Comparison of ENCODE assay signal across 16 cellular contexts in genomic region chr5:150559088-150559487, GRCh38. TPM values are rescaled to one million over a fixed set of nuclear protein-coding genes. Genes with fewer than 3 reads are reported as not detected.
DNase-seq lines count a peak whose midpoint lies in the region; ATAC-seq and TF ChIP-seq lines count a peak whose summit lies in the region.
"Had no signal": no experiment of that assay in that cellular context is flagged by ENCODE, and none has a peak within 500 bp of the region (broad histone marks: within the 10 kb centered on the region; RNA-seq: fewer than 3 reads in every experiment).

No MANE protein-coding gene starts in this region.

- peak in 2 of 3 donors; percentile 23 to 24 for DNase-seq in right cardiac atrium
- DNase-seq in cardiac septum (ENCODE audit: low spot score): no peak
- DNase-seq in chondrocyte (ENCODE audit: low spot score): peak; percentile 33
- DNase-seq in neuronal stem cell (ENCODE audit: low spot score): no peak
- DNase-seq in Calu3: no peak
- no peak for DNase-seq in BE2C
- no peak for DNase-seq in GOT3 (lab: John Stamatoyannopoulos, UW)
- DNase-seq: Caco-2; CD4-positive, CD25-positive, alpha-beta regulatory T cell; DMS79; H9; MV-4-11; NCI-H1417; NCI-H2081 treated with DMSO at 0.1 percent for 48 hours; NCI-H524 had no signal

- no peak overlapping the region for H3K4ac ChIP-seq in neuronal stem cell (ENCODE audit: low read length)

- ATAC-seq in right cardiac atrium: no peak
- no peak for ATAC-seq in HG03469 (IDR thresholded peaks at IDR 0.05; ENCODE audit: unreplicated experiment)

- H3K9me3 Mint-ChIP-seq in chondrocyte (ENCODE audit: low read depth): peaks cover 5% of the 10 kb centered on the region
- no peaks in the 10 kb centered on the region for H3K9me3 Mint-ChIP-seq in Calu3 (ENCODE audit: low read depth, unreplicated experiment)
- H3K9me3 Mint-ChIP-seq: CD4-positive, CD25-positive, alpha-beta regulatory T cell; H9 had no signal

- H3K79me1 ChIP-seq in neuronal stem cell (ENCODE audit: low read depth, low read length): no peaks in the 10 kb centered on the region

- H3K27ac ChIP-seq in right cardiac atrium (ENCODE audit: low read length): no peak overlapping the region
- no peak overlapping the region for H3K27ac ChIP-seq in neuronal stem cell (replicated peaks; ENCODE audit: low read length)

- H3K4me3 Mint-ChIP-seq in chondrocyte (ENCODE audit: unreplicated experiment): no peak overlapping the region
- H3K4me3 Mint-ChIP-seq in Calu3 (ENCODE audit: low read depth, unreplicated experiment): no peak overlapping the region
- H3K4me3 Mint-ChIP-seq: CD4-positive, CD25-positive, alpha-beta regulatory T cell; H9 had no signal

- peak overlapping the region; percentile 9 for H3K9ac ChIP-seq in neuronal stem cell (ENCODE audit: low read depth, low read length, poor library complexity)

- H3K4me1 ChIP-seq in right cardiac atrium (ENCODE audit: control insufficient read depth, insufficient read depth, low read length) (no peaks in the 10 kb centered on the region), neuronal stem cell (ENCODE audit: control insufficient read depth in 2 of 2, insufficient read depth in 1 of 2, low read depth in 1 of 2, low read length in 2 of 2) (peaks cover 0 to 2% of the 10 kb centered on the region in 2 donors), BE2C (peaks cover 4% of the 10 kb centered on the region; the same call in 1 of the 2 replicates)

- intact Hi-C loops in right cardiac atrium (cut with DNase I): loop anchor here in 1 of 4 donors (5.0 kb wide), 1 partner anchor 288 kb away; the partner anchor contains the start of gene IRGM
- intact Hi-C loops in cardiac septum (cut with DNase I): no loop called here
- intact Hi-C loops in Calu3 (cut with micrococcal nuclease; ENCODE audit: unreplicated experiment): no loop called here

- TF ChIP-seq CTCF in chondrocyte (IDR thresholded peaks at IDR 0.05): no peak
- no peak for TF ChIP-seq CTCF in Calu3 (IDR thresholded peaks at IDR 0.05; ENCODE audit: unreplicated experiment)
- TF ChIP-seq CTCF in BE2C (IDR thresholded peaks at IDR 0.05; ENCODE audit: low read depth, low read length): no peak

- peak overlapping the region; percentile 95 for H3K27ac Mint-ChIP-seq in chondrocyte (ENCODE audit: unreplicated experiment)
- no peak overlapping the region for H3K27ac Mint-ChIP-seq in Calu3 (ENCODE audit: unreplicated experiment)
- H3K27ac Mint-ChIP-seq: CD4-positive, CD25-positive, alpha-beta regulatory T cell had no signal

- WGBS in right cardiac atrium: 86% methylated on average over 2 of the region's 2 CpGs
- no CpG with 5 or more reads among the region's 2 CpGs for WGBS in neuronal stem cell (ENCODE audit: extremely low coverage in 2 of 2, insufficient read length in 2 of 2, insufficient replicate concordance in 1 of 2), 2 donors

- no peak overlapping the region for H2AFZ ChIP-seq in neuronal stem cell (ENCODE audit: low read length)

- H3K36me3 Mint-ChIP-seq in chondrocyte (ENCODE audit: low read depth) (peaks cover 7% of the 10 kb centered on the region), Calu3 (ENCODE audit: insufficient read depth, unreplicated experiment) (peaks cover 20% of the 10 kb centered on the region)
- H3K36me3 Mint-ChIP-seq: CD4-positive, CD25-positive, alpha-beta regulatory T cell had no signal

- no peak overlapping the region for H2BK120ac ChIP-seq in neuronal stem cell (ENCODE audit: low read depth, low read length)

- no peak overlapping the region for H3K4me3 ChIP-seq in right cardiac atrium (ENCODE audit: low read length)
- no peak overlapping the region for H3K4me3 ChIP-seq in neuronal stem cell (ENCODE audit: low read length in 2 of 2)
- no peak overlapping the region for H3K4me3 ChIP-seq in BE2C (ENCODE audit: low read depth, low read length)

- CTCF ChIA-PET in Calu3 (lab: Charles Lee): interaction anchor here (0.7 to 2.1 kb wide), 3 partner anchors 18 to 225 kb away, joined by 3 to 6 read pairs (median 6); no protein-coding TSS in a partner anchor

- no peak overlapping the region for H3K18ac ChIP-seq in neuronal stem cell (ENCODE audit: low read length)

- H4K91ac ChIP-seq in neuronal stem cell (ENCODE audit: low read depth, low read length, poor library complexity): no peak overlapping the region

- H2BK15ac ChIP-seq in neuronal stem cell (ENCODE audit: low read length): no peak overlapping the region

- no peak overlapping the region for H3K23ac ChIP-seq in neuronal stem cell (ENCODE audit: low read depth, low read length, poor library complexity)

- H3K14ac ChIP-seq in neuronal stem cell (ENCODE audit: low read length): no peak overlapping the region

- H3K9me3 ChIP-seq in right cardiac atrium (ENCODE audit: control insufficient read depth, low read length): no peaks in the 10 kb centered on the region
- H3K9me3 ChIP-seq in neuronal stem cell (replicated peaks in 1 of 2; ENCODE audit: control insufficient read depth in 2 of 2, insufficient read depth in 1 of 2, low read depth in 1 of 2, low read length in 2 of 2): no peaks in the 10 kb centered on the region
- H3K9me3 ChIP-seq in BE2C: no peaks in the 10 kb centered on the region
- H3K9me3 ChIP-seq: Caco-2 had no signal

- H3K4me1 Mint-ChIP-seq in chondrocyte (ENCODE audit: low read depth) (peaks cover 64% of the 10 kb centered on the region), Calu3 (ENCODE audit: low read depth, unreplicated experiment) (peaks cover 8% of the 10 kb centered on the region)

- H3K36me3 ChIP-seq in neuronal stem cell (replicated peaks in 1 of 2; ENCODE audit: control insufficient read depth in 2 of 2, insufficient read depth in 2 of 2, low read length in 2 of 2) (peaks cover 8 to 30% of the 10 kb centered on the region in 2 donors), BE2C (peaks cover 8% of the 10 kb centered on the region; the same call in 1 of the 2 replicates)

- H4K8ac ChIP-seq in neuronal stem cell (ENCODE audit: low read depth, low read length): no peak overlapping the region

- H3K27me3 Mint-ChIP-seq in chondrocyte (ENCODE audit: low read depth): no peaks in the 10 kb centered on the region
- no peaks in the 10 kb centered on the region for H3K27me3 Mint-ChIP-seq in Calu3 (ENCODE audit: unreplicated experiment)
- H3K27me3 Mint-ChIP-seq: CD4-positive, CD25-positive, alpha-beta regulatory T cell had no signal

- no peak overlapping the region for H3K4me2 ChIP-seq in neuronal stem cell (ENCODE audit: insufficient read depth, low read length, poor library complexity, severe bottlenecking)

- no peak overlapping the region for H2AK5ac ChIP-seq in neuronal stem cell (ENCODE audit: low read depth, low read length)

- H2BK5ac ChIP-seq in neuronal stem cell (ENCODE audit: low read length): no peak overlapping the region

- H3K27me3 ChIP-seq in right cardiac atrium (ENCODE audit: control insufficient read depth, insufficient read depth): no peaks in the 10 kb centered on the region
- H3K27me3 ChIP-seq in neuronal stem cell (ENCODE audit: control insufficient read depth in 3 of 3, insufficient read depth in 3 of 3, low read depth in 1 of 3, low read length in 3 of 3): no peaks in the 10 kb centered on the region
- no peaks in the 10 kb centered on the region for H3K27me3 ChIP-seq in BE2C

- no peak overlapping the region for H2BK12ac ChIP-seq in neuronal stem cell (ENCODE audit: low read length)

- no TSS peak for BruUV-seq in Calu3 (replicated peaks; lab: Mats Ljungman, UMichigan)

RNA-seq across cellular contexts. Expression of gene NDST1, which starts 51.2 kb away (rescaled TPM):
- 10 to 100 TPM; 53.1 to 67.8 (median 58.7) TPM for total RNA-seq in right cardiac atrium
- polyA plus RNA-seq in right cardiac atrium: 45.9 TPM
- total RNA-seq in cardiac septum: 67.6 TPM
- 223 to 229 TPM (median 228 TPM) in 3 replicates for total RNA-seq in chondrocyte
- 27.1 TPM for polyA plus RNA-seq in neuronal stem cell (2013, experiment 1 of 2)
- polyA plus RNA-seq in neuronal stem cell (2013, experiment 2 of 2): 25.9 TPM
- total RNA-seq in Calu3 (2022): 62.5 and 72.6 TPM in 2 replicates
- 26.2 TPM for polyA plus RNA-seq in BE2C (2012; ENCODE audit: insufficient read depth, insufficient read length, low read depth)
- polyA plus RNA-seq: CD4-positive, CD25-positive, alpha-beta regulatory T cell had no signal

Comparison
In these comparisons a context has a peak if more than half of its experiments do, and no peak if none do; other contexts are left out.
1. DNase-seq: peak in right cardiac atrium (2 of 3) and chondrocyte (single experiment); none in cardiac septum (single experiment), neuronal stem cell (single experiment), Calu3 (single experiment), BE2C (single experiment) and GOT3 (single experiment).